ENCODE assay signal across 1 cellular context in the genomic region with DNA sequence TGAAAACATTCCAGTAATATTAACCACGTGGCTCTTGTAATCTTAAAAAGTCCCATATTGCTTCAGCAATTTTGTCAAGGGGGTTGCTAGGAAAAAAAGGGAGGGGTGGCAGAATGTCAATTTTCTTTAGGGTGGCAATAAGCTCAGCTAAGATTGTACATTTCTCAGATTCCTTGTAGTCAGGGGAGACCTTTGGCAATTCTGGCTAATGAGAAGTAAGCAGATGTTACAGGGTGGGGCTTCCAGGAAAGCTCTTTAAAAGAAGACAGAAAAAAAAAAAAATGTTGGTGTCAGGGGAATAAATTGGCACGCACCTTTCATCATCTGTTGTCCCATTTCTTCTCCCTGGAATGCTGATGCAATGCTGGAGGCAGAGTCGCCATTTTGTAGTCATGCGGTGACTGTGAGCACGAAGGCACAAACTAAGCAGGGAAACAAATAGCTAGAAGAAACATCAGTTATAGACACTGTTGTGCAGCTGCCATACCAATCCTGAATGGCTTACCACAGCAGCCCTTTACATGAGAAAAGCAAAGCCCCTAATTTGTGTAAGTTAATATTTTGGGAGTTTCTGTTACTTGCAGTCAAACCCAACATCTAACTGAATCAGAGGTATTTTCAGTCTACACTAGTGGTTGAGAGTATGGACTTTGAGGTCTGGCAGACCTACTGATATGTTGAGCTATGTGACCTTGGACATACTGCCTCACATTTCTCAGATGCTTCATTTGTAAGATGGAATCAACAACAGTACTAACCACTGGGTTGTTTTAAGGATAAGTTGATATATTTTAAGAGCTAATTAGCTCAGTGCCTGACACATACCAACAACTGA.
A peak's percentile ranks its signal among the peaks of the same experiment; 100 is the strongest.
TF ChIP-seq lines count a peak whose summit lies in the region.

No MANE protein-coding gene starts in this region.

TF ChIP-seq in GM12878, 131 proteins besides CTCF, POLR2A, EP300 and RAD21 (continued from another document):
- no peak for TF ChIP-seq EZH2 (IDR thresholded peaks at IDR 0.05; ENCODE audit: borderline replicate concordance, control insufficient read depth, low read depth, low read length)
- peak; percentile 62 for TF ChIP-seq RUNX3 (IDR thresholded peaks at IDR 0.05; ENCODE audit: low read length)
- peak; percentile 67 for TF ChIP-seq YY1 (IDR thresholded peaks at IDR 0.05; ENCODE audit: low read depth, low read length)
- TF ChIP-seq SIN3A (IDR thresholded peaks at IDR 0.05; ENCODE audit: low read depth, low read length) = no peak
- TF ChIP-seq MEF2B (IDR thresholded peaks at IDR 0.05; ENCODE audit: partially characterized antibody, poor library complexity, severe bottlenecking) = peak; percentile 34
- 0 out of 2 replicates have a peak, but pooled peaks have one; percentile 36 for TF ChIP-seq MTA2 (IDR thresholded peaks at IDR 0.05; ENCODE audit: low read depth)
- TF ChIP-seq KDM1A (IDR thresholded peaks at IDR 0.05; ENCODE audit: borderline replicate concordance) = no peak
- TF ChIP-seq YBX1 (IDR thresholded peaks at IDR 0.05) = no peak
- TF ChIP-seq, protein P1, sequence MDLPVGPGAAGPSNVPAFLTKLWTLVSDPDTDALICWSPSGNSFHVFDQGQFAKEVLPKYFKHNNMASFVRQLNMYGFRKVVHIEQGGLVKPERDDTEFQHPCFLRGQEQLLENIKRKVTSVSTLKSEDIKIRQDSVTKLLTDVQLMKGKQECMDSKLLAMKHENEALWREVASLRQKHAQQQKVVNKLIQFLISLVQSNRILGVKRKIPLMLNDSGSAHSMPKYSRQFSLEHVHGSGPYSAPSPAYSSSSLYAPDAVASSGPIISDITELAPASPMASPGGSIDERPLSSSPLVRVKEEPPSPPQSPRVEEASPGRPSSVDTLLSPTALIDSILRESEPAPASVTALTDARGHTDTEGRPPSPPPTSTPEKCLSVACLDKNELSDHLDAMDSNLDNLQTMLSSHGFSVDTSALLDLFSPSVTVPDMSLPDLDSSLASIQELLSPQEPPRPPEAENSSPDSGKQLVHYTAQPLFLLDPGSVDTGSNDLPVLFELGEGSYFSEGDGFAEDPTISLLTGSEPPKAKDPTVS (IDR thresholded peaks at IDR 0.05; ENCODE audit: low read depth, low read length) = no peak
- TF ChIP-seq FOS (IDR thresholded peaks at IDR 0.05; ENCODE audit: borderline replicate concordance, extremely low read depth, insufficient read length) = no peak
- TF ChIP-seq SP1 (IDR thresholded peaks at IDR 0.05; ENCODE audit: low read depth, low read length) = no peak
- TF ChIP-seq CBX5 (IDR thresholded peaks at IDR 0.05; ENCODE audit: low read depth) = no peak
- TF ChIP-seq, protein P2, sequence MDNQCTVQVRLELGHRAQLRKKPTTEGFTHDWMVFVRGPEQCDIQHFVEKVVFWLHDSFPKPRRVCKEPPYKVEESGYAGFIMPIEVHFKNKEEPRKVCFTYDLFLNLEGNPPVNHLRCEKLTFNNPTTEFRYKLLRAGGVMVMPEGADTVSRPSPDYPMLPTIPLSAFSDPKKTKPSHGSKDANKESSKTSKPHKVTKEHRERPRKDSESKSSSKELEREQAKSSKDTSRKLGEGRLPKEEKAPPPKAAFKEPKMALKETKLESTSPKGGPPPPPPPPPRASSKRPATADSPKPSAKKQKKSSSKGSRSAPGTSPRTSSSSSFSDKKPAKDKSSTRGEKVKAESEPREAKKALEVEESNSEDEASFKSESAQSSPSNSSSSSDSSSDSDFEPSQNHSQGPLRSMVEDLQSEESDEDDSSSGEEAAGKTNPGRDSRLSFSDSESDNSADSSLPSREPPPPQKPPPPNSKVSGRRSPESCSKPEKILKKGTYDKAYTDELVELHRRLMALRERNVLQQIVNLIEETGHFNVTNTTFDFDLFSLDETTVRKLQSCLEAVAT (IDR thresholded peaks at IDR 0.05) = peak; percentile 38; the same call in 1 of the 2 replicates
- TF ChIP-seq, protein P3, sequence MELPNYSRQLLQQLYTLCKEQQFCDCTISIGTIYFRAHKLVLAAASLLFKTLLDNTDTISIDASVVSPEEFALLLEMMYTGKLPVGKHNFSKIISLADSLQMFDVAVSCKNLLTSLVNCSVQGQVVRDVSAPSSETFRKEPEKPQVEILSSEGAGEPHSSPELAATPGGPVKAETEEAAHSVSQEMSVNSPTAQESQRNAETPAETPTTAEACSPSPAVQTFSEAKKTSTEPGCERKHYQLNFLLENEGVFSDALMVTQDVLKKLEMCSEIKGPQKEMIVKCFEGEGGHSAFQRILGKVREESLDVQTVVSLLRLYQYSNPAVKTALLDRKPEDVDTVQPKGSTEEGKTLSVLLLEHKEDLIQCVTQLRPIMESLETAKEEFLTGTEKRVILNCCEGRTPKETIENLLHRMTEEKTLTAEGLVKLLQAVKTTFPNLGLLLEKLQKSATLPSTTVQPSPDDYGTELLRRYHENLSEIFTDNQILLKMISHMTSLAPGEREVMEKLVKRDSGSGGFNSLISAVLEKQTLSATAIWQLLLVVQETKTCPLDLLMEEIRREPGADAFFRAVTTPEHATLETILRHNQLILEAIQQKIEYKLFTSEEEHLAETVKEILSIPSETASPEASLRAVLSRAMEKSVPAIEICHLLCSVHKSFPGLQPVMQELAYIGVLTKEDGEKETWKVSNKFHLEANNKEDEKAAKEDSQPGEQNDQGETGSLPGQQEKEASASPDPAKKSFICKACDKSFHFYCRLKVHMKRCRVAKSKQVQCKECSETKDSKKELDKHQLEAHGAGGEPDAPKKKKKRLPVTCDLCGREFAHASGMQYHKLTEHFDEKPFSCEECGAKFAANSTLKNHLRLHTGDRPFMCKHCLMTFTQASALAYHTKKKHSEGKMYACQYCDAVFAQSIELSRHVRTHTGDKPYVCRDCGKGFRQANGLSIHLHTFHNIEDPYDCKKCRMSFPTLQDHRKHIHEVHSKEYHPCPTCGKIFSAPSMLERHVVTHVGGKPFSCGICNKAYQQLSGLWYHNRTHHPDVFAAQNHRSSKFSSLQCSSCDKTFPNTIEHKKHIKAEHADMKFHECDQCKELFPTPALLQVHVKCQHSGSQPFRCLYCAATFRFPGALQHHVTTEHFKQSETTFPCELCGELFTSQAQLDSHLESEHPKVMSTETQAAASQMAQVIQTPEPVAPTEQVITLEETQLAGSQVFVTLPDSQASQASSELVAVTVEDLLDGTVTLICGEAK (IDR thresholded peaks at IDR 0.05; ENCODE audit: borderline replicate concordance) = no peak
- no peak for TF ChIP-seq STAT3 (IDR thresholded peaks at IDR 0.05; ENCODE audit: low read depth, low read length)
- TF ChIP-seq POLR2AphosphoS5 (IDR thresholded peaks at IDR 0.05; ENCODE audit: low read length) = no peak
- TF ChIP-seq CBFB (IDR thresholded peaks at IDR 0.05; ENCODE audit: low read depth) = no peak
